8 cellular contexts compared by ENCODE assay signal in genomic region chr11:83285771-83286528, GRCh38. TPM values are rescaled to one million over a fixed set of nuclear protein-coding genes. Genes with fewer than 3 reads are reported as not detected.
A peak's percentile ranks its signal among the peaks of the same experiment; 100 is the strongest.
DNase-seq lines count a peak whose midpoint lies in the region; ATAC-seq and TF ChIP-seq lines count a peak whose summit lies in the region.

A gene with protein sequence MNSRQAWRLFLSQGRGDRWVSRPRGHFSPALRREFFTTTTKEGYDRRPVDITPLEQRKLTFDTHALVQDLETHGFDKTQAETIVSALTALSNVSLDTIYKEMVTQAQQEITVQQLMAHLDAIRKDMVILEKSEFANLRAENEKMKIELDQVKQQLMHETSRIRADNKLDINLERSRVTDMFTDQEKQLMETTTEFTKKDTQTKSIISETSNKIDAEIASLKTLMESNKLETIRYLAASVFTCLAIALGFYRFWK (minus strand): TSS chr11:83286367. CDS start chr11:83285972, 395 bp downstream.

- peaks cover 0 to 4% (median 2%) of the 10 kb centered on the region in 3 donors for H3K27me3 Mint-ChIP-seq in CD14-positive monocyte (ENCODE audit: low read depth in 3 of 3)

- peak; percentile 93 for DNase-seq in CD14-positive monocyte (ENCODE audit: low spot score)
- DNase-seq in NCI-H774 (lab: John Stamatoyannopoulos, UW), result peak; percentile 98
- DNase-seq in activated CD4-positive, alpha-beta T cell treated with anti-CD3 and anti-CD28 coated beads, Interleukin-2, amount 50 U/mL, for 4 hours, result peak; percentile 89 to 92
- peak; percentile 98 for DNase-seq in dermis blood vessel endothelial cell
- peak; percentile 94 to 97 for DNase-seq in left lung
- peak; percentile 82 to 83 for DNase-seq in stimulated activated CD4-positive, alpha-beta T cell treated with anti-CD3 and anti-CD28 coated beads, Interleukin-2, amount 100 ng/mL, for 48 hours

- H3K36me3 Mint-ChIP-seq in CD14-positive monocyte, result peaks cover 3% of the 10 kb centered on the region in 2 donors

- H3K9me3 ChIP-seq in left lung, result no peaks in the 10 kb centered on the region

- H3K4me1 ChIP-seq in left lung, result peaks cover 15 to 40% of the 10 kb centered on the region in 2 donors

- H3K4me1 Mint-ChIP-seq in CD14-positive monocyte, result peaks cover 31% of the 10 kb centered on the region

- H3K27ac Mint-ChIP-seq in CD14-positive monocyte, result peak within 1 kb of the TSS; percentile 96 to 100 (median 100)

- ATAC-seq in GM19395 (IDR thresholded peaks at IDR 0.05; ENCODE audit: unreplicated experiment) (peak; percentile 90), HG03565 (IDR thresholded peaks at IDR 0.05; ENCODE audit: unreplicated experiment) (peak; percentile 85), left lung (peak; percentile 97)

- TF ChIP-seq CTCF in CD14-positive monocyte (IDR thresholded peaks at IDR 0.05), result no peak
- no peak for TF ChIP-seq CTCF in left lung (IDR thresholded peaks at IDR 0.05)

- intact Hi-C loops in CD14-positive monocyte (cut with micrococcal nuclease) (loop anchor here (2.0 to 10.0 kb wide), 6 partner anchors 91 to 384 kb away; partner anchors contain the start of genes ANKRD42 (in 2 of the 2), DDIAS (in 2 of the 2), PRCP (in 2 of the 2) and PCF11 (in 1 of the 2)), left lung (cut with DNase I) (no loop called here)

- H3K27ac ChIP-seq in left lung, result peak within 1 kb of the TSS; percentile 97 to 99

- no peaks in the 10 kb centered on the region for H3K9me3 Mint-ChIP-seq in CD14-positive monocyte

- peaks cover 0 to 6% of the 10 kb centered on the region in 2 donors for H3K36me3 ChIP-seq in left lung

- H3K4me3 ChIP-seq in left lung, result peak within 1 kb of the TSS; percentile 93 to 94

- no peaks in the 10 kb centered on the region for H3K27me3 ChIP-seq in left lung

- H3K4me3 Mint-ChIP-seq in CD14-positive monocyte, result peak within 1 kb of the TSS; percentile 93 to 96

RNA-seq across cellular contexts. Expression of the gene that starts here (rescaled TPM):
- 10 to 100 TPM; 39.6 to 46.2 TPM for polyA plus RNA-seq in CD14-positive monocyte
- total RNA-seq in dermis blood vessel endothelial cell (60.7 and 64.2 TPM in 2 replicates), left lung (10 to 100 TPM; 22.5 to 30.1 TPM)

Comparison
In these comparisons a context has a peak if more than half of its experiments do, and no peak if none do; other contexts are left out.
1. Peak in every context shown above with its lines: DNase-seq, ATAC-seq, H3K4me3 ChIP-seq and H3K27ac ChIP-seq.
2. intact Hi-C loops: an anchor here in CD14-positive monocyte (2.0 to 10.0 kb wide); none called in left lung.